Comparison of ENCODE assay signal across 19 cellular contexts in genomic region chr5:98231089-98231488, GRCh38.
"Had no signal": no experiment of that assay in that cellular context is flagged by ENCODE, and none has a peak within 500 bp of the region (broad histone marks: within the 10 kb centered on the region; RNA-seq: fewer than 3 reads in every experiment).

No MANE protein-coding gene starts in this region.

- H3K27ac Mint-ChIP-seq: naive thymus-derived CD8-positive, alpha-beta T cell; stimulated activated effector memory CD8-positive, alpha-beta T cell treated with anti-CD3 and anti-CD28 coated beads, Interleukin-12 subunit alpha, Interleukin-12 subunit beta, amount 100 ng/mL, for 72 hours; stimulated activated naive CD8-positive, alpha-beta T cell treated with anti-CD3 and anti-CD28 coated beads, Interleukin-15, Interleukin-2, amounts not matched to agents 100 ng/mL and 50 ng/mL, for 24 hours had no signal

- H3K4me3 ChIP-seq: dorsolateral prefrontal cortex, mucosa of descending colon, psoas muscle, right lobe of liver, testis, transverse colon had no signal

- H3K4me1 ChIP-seq: psoas muscle, right lobe of liver, testis, transverse colon had no signal

- ATAC-seq: esophagus mucosa; left lobe of liver; mucosa of descending colon; naive thymus-derived CD8-positive, alpha-beta T cell; psoas muscle; right lobe of liver; stimulated activated effector memory CD8-positive, alpha-beta T cell treated with anti-CD3 and anti-CD28 coated beads, Interleukin-12 subunit alpha, Interleukin-12 subunit beta, amount 100 ng/mL, for 72 hours had no signal

- H3K27me3 ChIP-seq: dorsolateral prefrontal cortex, neutrophil, right lobe of liver, testis, transverse colon had no signal

- H3K4me1 Mint-ChIP-seq: stimulated activated effector memory CD8-positive, alpha-beta T cell treated with anti-CD3 and anti-CD28 coated beads, Interleukin-12 subunit alpha, Interleukin-12 subunit beta, amount 100 ng/mL, for 72 hours had no signal

- H3K27ac ChIP-seq: dorsolateral prefrontal cortex, neutrophil, psoas muscle, right lobe of liver, testis, transverse colon had no signal

- H3K4me3 Mint-ChIP-seq: naive thymus-derived CD8-positive, alpha-beta T cell; stimulated activated effector memory CD8-positive, alpha-beta T cell treated with anti-CD3 and anti-CD28 coated beads, Interleukin-12 subunit alpha, Interleukin-12 subunit beta, amount 100 ng/mL, for 72 hours; stimulated activated naive CD8-positive, alpha-beta T cell treated with anti-CD3 and anti-CD28 coated beads, Interleukin-15, Interleukin-2, amounts not matched to agents 100 ng/mL and 50 ng/mL, for 24 hours had no signal

- H3K36me3 Mint-ChIP-seq: stimulated activated effector memory CD8-positive, alpha-beta T cell treated with anti-CD3 and anti-CD28 coated beads, Interleukin-12 subunit alpha, Interleukin-12 subunit beta, amount 100 ng/mL, for 72 hours had no signal

- H3K27me3 Mint-ChIP-seq: naive thymus-derived CD8-positive, alpha-beta T cell; stimulated activated naive CD8-positive, alpha-beta T cell treated with anti-CD3 and anti-CD28 coated beads, Interleukin-15, Interleukin-2, amounts not matched to agents 100 ng/mL and 50 ng/mL, for 24 hours had no signal

- H3K36me3 ChIP-seq: neutrophil, transverse colon had no signal

- DNase-seq: cortex of kidney; dorsolateral prefrontal cortex; effector CD8-positive, alpha-beta T cell; islet precursor cell; mammary epithelial cell; mucosa of descending colon; naive thymus-derived CD8-positive, alpha-beta T cell; psoas muscle; retina; right lobe of liver; stimulated activated CD4-positive, alpha-beta T cell treated with anti-CD3 and anti-CD28 coated beads, Interleukin-4, amount 100 ng/mL, for 1 hour; stimulated activated CD8-positive, alpha-beta memory T cell treated with anti-CD3 and anti-CD28 coated beads, Interleukin-4, amount 100 ng/mL, for 48 hours; testis; transverse colon had no signal

- H3K9me3 ChIP-seq: testis had no signal
